In genomic region chr7:5528815-5529442, GRCh38 we compare ENCODE assay signal across 8 cellular contexts. TPM values are rescaled to one million over a fixed set of nuclear protein-coding genes. Genes with fewer than 3 reads are reported as not detected.
A peak's percentile ranks its signal among the peaks of the same experiment; 100 is the strongest.
DNase-seq lines count a peak whose midpoint lies in the region; ATAC-seq lines count a peak whose summit lies in the region.

No MANE protein-coding gene starts in this region.

- ATAC-seq in activated T-helper 17 cell treated with anti-CD3 and anti-CD28 coated beads, Interleukin-2, amount 50 U/mL, for 72 hours (replicated peaks), result no peak
- ATAC-seq in stimulated activated naive B cell treated with anti-CD40 and anti-IgM and Interleukin-4, amounts not matched to agents 10 μg/mL and 1 μg/mL and 100 μg/mL, for 72 hours (replicated peaks), result no peak
- no peak for ATAC-seq in GM18498 (IDR thresholded peaks at IDR 0.05; ENCODE audit: unreplicated experiment)

- DNase-seq in HT-29 (ENCODE audit: low spot score) (peak; percentile 26), NCI-H187 treated with DMSO at 0.1 percent for 48 hours (lab: John Stamatoyannopoulos, UW) (no peak), NCI-H2081 treated with DMSO at 0.1 percent for 48 hours (lab: John Stamatoyannopoulos, UW) (no peak), GF-D8 (lab: John Stamatoyannopoulos, UW) (no peak)
- DNase-seq in stimulated activated naive B cell treated with anti-CD40 and anti-IgM and Interleukin-4, amounts not matched to agents 10 μg/mL and 1 μg/mL and 100 μg/mL, for 72 hours, result no peak

- peak overlapping the region; percentile 67 for H3K4me3 ChIP-seq in iPS-15b (ENCODE audit: low read depth, low read length)

- H3K27me3 Mint-ChIP-seq in activated T-helper 17 cell treated with anti-CD3 and anti-CD28 coated beads, Interleukin-2, amount 50 U/mL, for 72 hours, result no peaks in the 10 kb centered on the region
- H3K27me3 Mint-ChIP-seq in stimulated activated naive B cell treated with anti-CD40 and anti-IgM and Interleukin-4, amounts not matched to agents 10 μg/mL and 1 μg/mL and 100 μg/mL, for 72 hours, result peaks cover 16 to 20% of the 10 kb centered on the region in 2 donors

- H3K4me1 Mint-ChIP-seq in activated T-helper 17 cell treated with anti-CD3 and anti-CD28 coated beads, Interleukin-2, amount 50 U/mL, for 72 hours, result peaks cover 24% of the 10 kb centered on the region
- peaks cover 50 to 79% of the 10 kb centered on the region in 2 donors for H3K4me1 Mint-ChIP-seq in stimulated activated naive B cell treated with anti-CD40 and anti-IgM and Interleukin-4, amounts not matched to agents 10 μg/mL and 1 μg/mL and 100 μg/mL, for 72 hours

- peaks cover 15% of the 10 kb centered on the region for H3K4me1 ChIP-seq in iPS-15b (ENCODE audit: control insufficient read depth, insufficient read depth, low read length)

- H3K36me3 Mint-ChIP-seq in activated T-helper 17 cell treated with anti-CD3 and anti-CD28 coated beads, Interleukin-2, amount 50 U/mL, for 72 hours (ENCODE audit: low read depth), result peaks cover 67% of the 10 kb centered on the region
- H3K36me3 Mint-ChIP-seq in stimulated activated naive B cell treated with anti-CD40 and anti-IgM and Interleukin-4, amounts not matched to agents 10 μg/mL and 1 μg/mL and 100 μg/mL, for 72 hours, result peaks cover 57 to 65% of the 10 kb centered on the region in 2 donors

- peak overlapping the region; percentile 97 for H3K9ac ChIP-seq in iPS-15b (ENCODE audit: low read depth, low read length)

- no peaks in the 10 kb centered on the region for H3K9me3 ChIP-seq in iPS-15b (ENCODE audit: control insufficient read depth, insufficient read depth, low read length)

- H3K9me3 Mint-ChIP-seq in activated T-helper 17 cell treated with anti-CD3 and anti-CD28 coated beads, Interleukin-2, amount 50 U/mL, for 72 hours, result no peaks in the 10 kb centered on the region
- peaks cover 0 to 1% of the 10 kb centered on the region in 2 donors for H3K9me3 Mint-ChIP-seq in stimulated activated naive B cell treated with anti-CD40 and anti-IgM and Interleukin-4, amounts not matched to agents 10 μg/mL and 1 μg/mL and 100 μg/mL, for 72 hours

- H3K4me3 Mint-ChIP-seq in activated T-helper 17 cell treated with anti-CD3 and anti-CD28 coated beads, Interleukin-2, amount 50 U/mL, for 72 hours, result peak overlapping the region; percentile 99
- H3K4me3 Mint-ChIP-seq in stimulated activated naive B cell treated with anti-CD40 and anti-IgM and Interleukin-4, amounts not matched to agents 10 μg/mL and 1 μg/mL and 100 μg/mL, for 72 hours, result peak overlapping the region; percentile 91

- no peaks in the 10 kb centered on the region for H3K27me3 ChIP-seq in iPS-15b (ENCODE audit: control insufficient read depth, insufficient read depth, low read length)

- peak overlapping the region; percentile 97 for H3K27ac Mint-ChIP-seq in activated T-helper 17 cell treated with anti-CD3 and anti-CD28 coated beads, Interleukin-2, amount 50 U/mL, for 72 hours
- H3K27ac Mint-ChIP-seq in stimulated activated naive B cell treated with anti-CD40 and anti-IgM and Interleukin-4, amounts not matched to agents 10 μg/mL and 1 μg/mL and 100 μg/mL, for 72 hours, result peak overlapping the region; percentile 99

- peaks cover 57% of the 10 kb centered on the region for H3K36me3 ChIP-seq in iPS-15b (ENCODE audit: control insufficient read depth, insufficient read depth, low read length)

RNA-seq across cellular contexts. Expression of gene ACTB, which starts 1.5 kb away (rescaled TPM):
- 2,777 and 3,103 TPM in 2 replicates for total RNA-seq in HT-29 (2014; rRNA removed; shearing (Covaris generic))
- total RNA-seq in activated T-helper 17 cell treated with anti-CD3 and anti-CD28 coated beads, Interleukin-2, amount 50 U/mL, for 72 hours, result over 10,000 TPM in 1 of 2 donors, 1,000 to 10,000 TPM in 1; 7,579 to 12,358 TPM

RNA-seq across cellular contexts. Expression of gene FBXL18, which starts 15.3 kb away (rescaled TPM):
- 14.7 and 16.1 TPM in 2 replicates for total RNA-seq in HT-29 (2014; rRNA removed; shearing (Covaris generic))
- 10 to 100 TPM in 1 of 2 donors, 1 to 10 TPM in 1; 6.6 to 13.2 TPM for total RNA-seq in activated T-helper 17 cell treated with anti-CD3 and anti-CD28 coated beads, Interleukin-2, amount 50 U/mL, for 72 hours
